Comparison of ENCODE assay signal across 25 cellular contexts in the genomic region with DNA sequence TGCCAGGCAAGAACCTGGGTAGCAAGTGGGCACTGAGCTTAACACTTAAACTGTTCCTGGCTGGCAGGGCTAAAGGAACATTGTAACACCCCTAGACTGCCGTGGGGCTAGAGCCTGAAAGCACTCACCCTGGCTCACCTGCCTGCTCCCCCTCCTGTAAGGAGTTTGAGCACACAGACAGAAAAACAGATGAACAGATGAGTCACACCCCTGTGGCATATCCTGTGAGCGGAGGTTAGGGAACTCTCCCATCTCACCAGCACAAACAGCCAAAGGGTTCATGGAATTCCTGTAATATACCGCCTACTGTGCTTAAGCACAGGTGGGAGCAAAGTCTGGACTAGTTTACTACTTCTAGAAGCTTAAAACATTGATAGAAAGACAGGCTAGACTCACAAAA.
DNase-seq lines count a peak whose midpoint lies in the region; ATAC-seq, FAIRE-seq and TF ChIP-seq lines count a peak whose summit lies in the region.
"Had no signal": no experiment of that assay in that cellular context is flagged by ENCODE, and none has a peak within 500 bp of the region (broad histone marks: within the 10 kb centered on the region; RNA-seq: fewer than 3 reads in every experiment).

No MANE protein-coding gene starts in this region.

- DNase-seq in A172 (ENCODE audit: low spot score) (peak; percentile 11), HTR-8/SVneo (ENCODE audit: insufficient read length, low spot score) (peak; percentile 8), astrocyte (ENCODE audit: low read depth) (peak; percentile 6), iPS-NIHi11 (ENCODE audit: low spot score) (peak; percentile 13), progenitor cell of endocrine pancreas (ENCODE audit: low spot score, unreplicated experiment) (no peak), caudate nucleus (lab: John Stamatoyannopoulos, UW) (no peak)
- no peak for DNase-seq in stimulated activated effector memory CD8-positive, alpha-beta T cell treated with anti-CD3 and anti-CD28 coated beads, Interleukin-12 subunit alpha, Interleukin-12 subunit beta, amount 100 ng/mL, for 72 hours (ENCODE audit: low spot score in 2 of 2)
- DNase-seq in activated CD4-positive, alpha-beta T cell treated with anti-CD3 and anti-CD28 coated beads for 48 hours, result no peak
- DNase-seq: activated CD4-positive, alpha-beta T cell treated with anti-CD3 and anti-CD28 coated beads for 36 hours; activated CD8-positive, alpha-beta memory T cell treated with anti-CD3 and anti-CD28 coated beads, Interleukin-2, amount 50 U/mL, for 48 hours; anterior cingulate cortex; erythroblast; MM.1S; NCI-H1930; NCI-H510A; OCI-M1; stimulated activated naive CD4-positive, alpha-beta T cell treated with Interleukin-2 at 50 U/mL for 16 hours; transverse colon had no signal

- H3K27ac Mint-ChIP-seq in astrocyte (ENCODE audit: unreplicated experiment), result no peak overlapping the region
- no peak overlapping the region for H3K27ac Mint-ChIP-seq in stimulated activated effector memory CD8-positive, alpha-beta T cell treated with anti-CD3 and anti-CD28 coated beads, Interleukin-12 subunit alpha, Interleukin-12 subunit beta, amount 100 ng/mL, for 72 hours
- H3K27ac Mint-ChIP-seq in progenitor cell of endocrine pancreas, result no peak overlapping the region
- H3K27ac Mint-ChIP-seq: activated CD4-positive, alpha-beta T cell treated with anti-CD3 and anti-CD28 coated beads for 36 hours; nephron had no signal

- no peak overlapping the region for H3K9ac ChIP-seq in astrocyte (ENCODE audit: low read length)

- H2AFZ ChIP-seq in astrocyte (ENCODE audit: low read depth, low read length), result peak overlapping the region; percentile 46

- H3K9me3 Mint-ChIP-seq in astrocyte (ENCODE audit: unreplicated experiment) (no peaks in the 10 kb centered on the region), progenitor cell of endocrine pancreas (ENCODE audit: low read depth) (peaks cover 3% of the 10 kb centered on the region)
- peaks cover 12% of the 10 kb centered on the region for H3K9me3 Mint-ChIP-seq in stimulated activated effector memory CD8-positive, alpha-beta T cell treated with anti-CD3 and anti-CD28 coated beads, Interleukin-12 subunit alpha, Interleukin-12 subunit beta, amount 100 ng/mL, for 72 hours

- no peak overlapping the region for H3K4me2 ChIP-seq in astrocyte (ENCODE audit: low read length)

- no peaks in the 10 kb centered on the region for H3K4me1 ChIP-seq in astrocyte (ENCODE audit: insufficient read depth, low read length)
- H3K4me1 ChIP-seq: transverse colon had no signal

- no peaks in the 10 kb centered on the region for H4K20me1 ChIP-seq in astrocyte (ENCODE audit: insufficient read depth, low read length)

- ATAC-seq in stimulated activated effector memory CD8-positive, alpha-beta T cell treated with anti-CD3 and anti-CD28 coated beads, Interleukin-12 subunit alpha, Interleukin-12 subunit beta, amount 100 ng/mL, for 72 hours, result no peak
- ATAC-seq: activated CD4-positive, alpha-beta T cell treated with anti-CD3 and anti-CD28 coated beads for 36 hours; HepG2 had no signal

- TF ChIP-seq CTCF in astrocyte (IDR thresholded peaks at IDR 0.05; ENCODE audit: insufficient read depth, low read depth, low read length) (no peak), progenitor cell of endocrine pancreas (IDR thresholded peaks at IDR 0.05; ENCODE audit: unreplicated experiment) (no peak)

- no peak overlapping the region for H3K4me3 ChIP-seq in astrocyte (ENCODE audit: insufficient read depth, low read depth, low read length)
- H3K4me3 ChIP-seq: coronary artery, transverse colon had no signal

- peak; percentile 40 for FAIRE-seq in HTR-8/SVneo (lab: Jason Lieb, UNC)
- no peak for FAIRE-seq in astrocyte (lab: Jason Lieb, UNC)
- FAIRE-seq: A204.1, GM18507, HepG2, islet of Langerhans had no signal

- H3K4me3 Mint-ChIP-seq in astrocyte (ENCODE audit: unreplicated experiment), result no peak overlapping the region
- no peak overlapping the region for H3K4me3 Mint-ChIP-seq in stimulated activated effector memory CD8-positive, alpha-beta T cell treated with anti-CD3 and anti-CD28 coated beads, Interleukin-12 subunit alpha, Interleukin-12 subunit beta, amount 100 ng/mL, for 72 hours
- H3K4me3 Mint-ChIP-seq in progenitor cell of endocrine pancreas (ENCODE audit: low read depth), result no peak overlapping the region
- H3K4me3 Mint-ChIP-seq: activated CD4-positive, alpha-beta T cell treated with anti-CD3 and anti-CD28 coated beads for 36 hours; nephron had no signal

- H3K36me3 Mint-ChIP-seq in astrocyte (ENCODE audit: low read depth, unreplicated experiment) (no peaks in the 10 kb centered on the region), progenitor cell of endocrine pancreas (ENCODE audit: insufficient read depth) (no peaks in the 10 kb centered on the region)
- H3K36me3 Mint-ChIP-seq in stimulated activated effector memory CD8-positive, alpha-beta T cell treated with anti-CD3 and anti-CD28 coated beads, Interleukin-12 subunit alpha, Interleukin-12 subunit beta, amount 100 ng/mL, for 72 hours, result no peaks in the 10 kb centered on the region

- no peaks in the 10 kb centered on the region for H3K27me3 ChIP-seq in astrocyte (ENCODE audit: insufficient read depth, low read length)
- H3K27me3 ChIP-seq: transverse colon had no signal

- no peaks in the 10 kb centered on the region for H3K9me3 ChIP-seq in astrocyte (ENCODE audit: insufficient read depth, low read depth, low read length)
- H3K9me3 ChIP-seq: transverse colon had no signal

- H3K27ac ChIP-seq in astrocyte (ENCODE audit: low read depth, low read length), result no peak overlapping the region
- H3K27ac ChIP-seq in caudate nucleus (ENCODE audit: low read depth, low read length), result no peak overlapping the region
- H3K27ac ChIP-seq: C4-2B, coronary artery, transverse colon had no signal

- no peaks in the 10 kb centered on the region for H3K36me3 ChIP-seq in astrocyte (ENCODE audit: insufficient read depth, low read length)
- H3K36me3 ChIP-seq: transverse colon had no signal

- H3K27me3 Mint-ChIP-seq in astrocyte (ENCODE audit: low read depth, unreplicated experiment) (no peaks in the 10 kb centered on the region), progenitor cell of endocrine pancreas (no peaks in the 10 kb centered on the region)
- H3K27me3 Mint-ChIP-seq: activated CD4-positive, alpha-beta T cell treated with anti-CD3 and anti-CD28 coated beads for 36 hours had no signal

- no peaks in the 10 kb centered on the region for H3K79me2 ChIP-seq in astrocyte (ENCODE audit: insufficient read depth, low read length)

- H3K4me1 Mint-ChIP-seq in astrocyte (ENCODE audit: low read depth, unreplicated experiment) (peaks cover 2% of the 10 kb centered on the region), progenitor cell of endocrine pancreas (ENCODE audit: low read depth) (no peaks in the 10 kb centered on the region)
- H3K4me1 Mint-ChIP-seq in stimulated activated effector memory CD8-positive, alpha-beta T cell treated with anti-CD3 and anti-CD28 coated beads, Interleukin-12 subunit alpha, Interleukin-12 subunit beta, amount 100 ng/mL, for 72 hours, result no peaks in the 10 kb centered on the region
- H3K4me1 Mint-ChIP-seq: activated CD4-positive, alpha-beta T cell treated with anti-CD3 and anti-CD28 coated beads for 36 hours; nephron had no signal

Comparison
In these comparisons a context has a peak if more than half of its experiments do, and no peak if none do; other contexts are left out.
1. DNase-seq: peak in A172 (single experiment), HTR-8/SVneo (single experiment), astrocyte (single experiment) and iPS-NIHi11 (single experiment); none in stimulated activated effector memory CD8-positive, alpha-beta T cell treated with anti-CD3 and anti-CD28 coated beads, Interleukin-12 subunit alpha, Interleukin-12 subunit beta, amount 100 ng/mL, for 72 hours (0 of 2), progenitor cell of endocrine pancreas (single experiment), caudate nucleus (0 of 61) and activated CD4-positive, alpha-beta T cell treated with anti-CD3 and anti-CD28 coated beads for 48 hours (single experiment).